29 cellular contexts compared by ENCODE assay signal in the genomic region with DNA sequence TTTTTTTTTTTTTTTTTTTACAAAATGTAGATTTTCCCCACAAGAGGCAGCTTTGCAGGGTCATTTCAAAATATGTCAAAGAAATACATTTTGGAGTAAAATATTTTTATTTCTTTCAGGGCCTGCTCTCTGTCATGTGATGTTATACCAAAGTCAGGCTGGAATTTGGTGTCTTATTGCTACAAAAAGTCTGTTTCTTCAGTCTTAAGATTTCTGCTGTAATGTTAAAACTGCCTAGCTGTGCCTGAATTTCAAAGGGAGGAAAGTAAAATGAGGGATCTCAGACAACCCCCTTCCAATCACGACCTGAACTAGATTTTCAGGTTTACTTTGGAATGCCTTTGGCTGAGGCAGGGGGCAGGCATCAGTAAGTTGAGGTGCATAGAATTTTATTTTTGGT.
"Had no signal": no experiment of that assay in that cellular context is flagged by ENCODE, and none has a peak within 500 bp of the region (broad histone marks: within the 10 kb centered on the region; RNA-seq: fewer than 3 reads in every experiment).

No MANE protein-coding gene starts in this region.

- H3K4me3 ChIP-seq: adrenal gland, body of pancreas, colonic mucosa had no signal

- H3K36me3 Mint-ChIP-seq: activated naive CD8-positive, alpha-beta T cell had no signal

- H3K4me1 Mint-ChIP-seq: T-helper 17 cell had no signal

- H3K27me3 ChIP-seq: adrenal gland, body of pancreas, colonic mucosa had no signal

- H3K36me3 ChIP-seq: adrenal gland, colonic mucosa, WERI-Rb-1 had no signal

- H3K27ac Mint-ChIP-seq: activated CD4-positive, alpha-beta memory T cell treated with anti-CD3 and anti-CD28 coated beads, Interleukin-2, amount 10 ng/mL, durations not matched to agents 7 days and 5 days; activated CD4-positive, alpha-beta T cell treated with anti-CD3 and anti-CD28 coated beads for 36 hours; activated CD4-positive, alpha-beta T cell treated with anti-CD3 and anti-CD28 coated beads, Interleukin-2, amount 10 ng/mL, durations not matched to agents 7 days and 5 days; activated naive CD8-positive, alpha-beta T cell; activated T-cell treated with anti-CD3 and anti-CD28 coated beads, Interleukin-2, amount 50 U/mL, for 24 hours; activated T-cell treated with anti-CD3 and anti-CD28 coated beads, Interleukin-2, amount 50 U/mL, for 72 hours; endodermal cell; T-helper 17 cell; T-helper 2 cell treated with Interferon-gamma antibody and Interleukin-4, amounts not matched to agents 5 μg/mL and 100 μg/mL, for 36 hours had no signal

- H3K9me3 ChIP-seq: adrenal gland, body of pancreas, colonic mucosa had no signal

- H3K4me1 ChIP-seq: adrenal gland, body of pancreas, colonic mucosa had no signal

- DNase-seq: activated CD4-positive, alpha-beta memory T cell treated with anti-CD3 and anti-CD28 coated beads, Interleukin-2, amount 10 ng/mL, durations not matched to agents 7 days and 5 days; activated CD4-positive, alpha-beta T cell treated with anti-CD3 and anti-CD28 coated beads for 36 hours; activated CD4-positive, alpha-beta T cell treated with anti-CD3 and anti-CD28 coated beads, Interleukin-2, amount 10 ng/mL, durations not matched to agents 7 days and 5 days; activated CD4-positive, alpha-beta T cell treated with anti-CD3 and anti-CD28 coated beads, Interleukin-2, amount 50 U/mL, for 4 hours; activated CD4-positive, CD25-positive, alpha-beta regulatory T cell; activated CD4-positive, CD25-positive, alpha-beta regulatory T cell treated with anti-CD3 and anti-CD28 coated beads, Interleukin-2, amount 50 U/mL, for 72 hours; activated gamma-delta T cell; activated naive CD4-positive, alpha-beta T cell treated with anti-CD3 and anti-CD28 coated beads, Interleukin-2, amount 50 U/mL, for 16 hours; activated naive CD4-positive, alpha-beta T cell treated with Interleukin-2 at 50 U/mL for 16 hours; activated T-cell treated with anti-CD3 and anti-CD28 coated beads for 4 hours; activated T-cell treated with anti-CD3 and anti-CD28 coated beads, Interleukin-2, amount 50 U/mL, for 24 hours; activated T-cell treated with anti-CD3 and anti-CD28 coated beads, Interleukin-2, amount 50 U/mL, for 72 hours; adrenal gland; amygdala; aorta; body of pancreas; caudate nucleus; colonic mucosa; effector memory CD4-positive, alpha-beta T cell; endodermal cell; foreskin fibroblast; head of caudate nucleus; T-helper 1 cell; T-helper 17 cell; T1000; WERI-Rb-1 had no signal

- H3K27ac ChIP-seq: adrenal gland, body of pancreas, colonic mucosa, WERI-Rb-1 had no signal

- H3K9me3 Mint-ChIP-seq: activated CD4-positive, alpha-beta memory T cell treated with anti-CD3 and anti-CD28 coated beads, Interleukin-2, amount 10 ng/mL, durations not matched to agents 7 days and 5 days; activated CD4-positive, alpha-beta T cell treated with anti-CD3 and anti-CD28 coated beads, Interleukin-2, amount 10 ng/mL, durations not matched to agents 7 days and 5 days; activated T-cell treated with anti-CD3 and anti-CD28 coated beads, Interleukin-2, amount 50 U/mL, for 24 hours; activated T-cell treated with anti-CD3 and anti-CD28 coated beads, Interleukin-2, amount 50 U/mL, for 72 hours; endodermal cell; T-helper 2 cell treated with Interferon-gamma antibody and Interleukin-4, amounts not matched to agents 5 μg/mL and 100 μg/mL, for 36 hours had no signal

- ATAC-seq: activated CD4-positive, alpha-beta T cell treated with anti-CD3 and anti-CD28 coated beads for 36 hours; activated T-cell treated with anti-CD3 and anti-CD28 coated beads, Interleukin-2, amount 50 U/mL, for 72 hours; body of pancreas; esophagus mucosa; T-helper 17 cell had no signal

- H3K4me3 Mint-ChIP-seq: activated CD4-positive, alpha-beta memory T cell treated with anti-CD3 and anti-CD28 coated beads, Interleukin-2, amount 10 ng/mL, durations not matched to agents 7 days and 5 days; activated CD4-positive, alpha-beta T cell treated with anti-CD3 and anti-CD28 coated beads for 36 hours; activated CD4-positive, alpha-beta T cell treated with anti-CD3 and anti-CD28 coated beads, Interleukin-2, amount 10 ng/mL, durations not matched to agents 7 days and 5 days; activated naive CD8-positive, alpha-beta T cell; activated T-cell treated with anti-CD3 and anti-CD28 coated beads, Interleukin-2, amount 50 U/mL, for 24 hours; activated T-cell treated with anti-CD3 and anti-CD28 coated beads, Interleukin-2, amount 50 U/mL, for 72 hours; endodermal cell; T-helper 17 cell; T-helper 2 cell treated with Interferon-gamma antibody and Interleukin-4, amounts not matched to agents 5 μg/mL and 100 μg/mL, for 36 hours had no signal
